13 cellular contexts compared by ENCODE assay signal in the genomic region with DNA sequence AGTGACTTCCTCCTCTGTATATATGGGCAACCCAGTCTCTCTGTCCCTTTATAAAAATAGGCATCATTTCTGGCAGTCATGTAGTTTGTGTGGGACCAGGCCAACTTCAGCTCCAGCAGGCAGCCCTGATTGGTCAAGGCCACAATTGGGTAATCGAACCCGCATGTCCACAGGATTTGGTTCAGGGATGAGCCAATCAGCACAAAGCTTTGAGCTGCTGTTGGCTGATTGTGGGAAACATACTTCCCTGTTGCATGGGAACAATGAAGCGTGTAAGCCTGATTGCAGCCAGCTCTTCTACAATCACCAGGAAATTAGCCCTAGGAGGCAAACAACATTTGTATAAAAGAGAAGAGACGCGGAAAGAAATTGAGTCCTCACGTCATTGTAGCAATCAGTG.
DNase-seq lines count a peak whose midpoint lies in the region; ATAC-seq and TF ChIP-seq lines count a peak whose summit lies in the region.
"Had no signal": no experiment of that assay in that cellular context is flagged by ENCODE, and none has a peak within 500 bp of the region (broad histone marks: within the 10 kb centered on the region; RNA-seq: fewer than 3 reads in every experiment).

No MANE protein-coding gene starts in this region.

- H3K27ac ChIP-seq in esophagus (ENCODE audit: low read depth in 2 of 2, low read length in 1 of 2) = peak overlapping the region; percentile 4 to 40

- H3K27ac Mint-ChIP-seq in T-cell = no peak overlapping the region
- H3K27ac Mint-ChIP-seq in activated T-helper 1 cell treated with anti-CD3 and anti-CD28 coated beads, Interleukin-12 subunit alpha, Interleukin-12 subunit beta, Interleukin-2, Interleukin-4 antibody, amounts not matched to agents 30 ng/mL and 10 ng/mL and 1 ng/mL, durations not matched to agents 14 hours and 24 hours and 36 hours = no peak overlapping the region
- H3K27ac Mint-ChIP-seq: T-helper 1 cell treated with Interleukin-12 subunit alpha and Interleukin-12 subunit beta and Interleukin-4 antibody, amounts not matched to agents 30 μg/mL and 1 μg/mL, for 36 hours had no signal

- H3K4me1 ChIP-seq in esophagus (ENCODE audit: control insufficient read depth in 2 of 2, insufficient read depth in 2 of 2, low read length in 1 of 2) = peaks cover 0 to 3% of the 10 kb centered on the region in 2 donors
- no peaks in the 10 kb centered on the region for H3K4me1 ChIP-seq in mucosa of descending colon (ENCODE audit: low read depth)

- no peaks in the 10 kb centered on the region for H3K27me3 ChIP-seq in esophagus (ENCODE audit: control insufficient read depth in 1 of 2, insufficient read depth in 2 of 2, low read length in 2 of 2)

- POLR2A ChIA-PET in T-cell (lab: Charles Lee) = no interaction called here

- intact Hi-C loops in mucosa of descending colon (cut with DNase I, micrococcal nuclease) = no loop called here
- intact Hi-C loops in activated T-helper 1 cell treated with anti-CD3 and anti-CD28 coated beads, Interleukin-12 subunit alpha, Interleukin-12 subunit beta, Interleukin-2, Interleukin-4 antibody, amounts not matched to agents 30 ng/mL and 10 ng/mL and 1 ng/mL, durations not matched to agents 14 hours and 24 hours and 36 hours (cut with micrococcal nuclease) = no loop called here

- peak; percentile 22 for ATAC-seq in mucosa of descending colon
- no peak for ATAC-seq in T-cell (replicated peaks in 1 of 4)

- TF ChIP-seq CTCF in AG10803 (conservative IDR thresholded peaks at IDR 0.05; ENCODE audit: low read length) = no peak
- TF ChIP-seq CTCF in mucosa of descending colon (IDR thresholded peaks at IDR 0.05) = no peak

- H3K9me3 ChIP-seq in esophagus (ENCODE audit: control insufficient read depth in 2 of 2, insufficient read depth in 1 of 2, low read depth in 1 of 2, low read length in 1 of 2) (no peaks in the 10 kb centered on the region), mucosa of descending colon (no peaks in the 10 kb centered on the region)
- H3K9me3 ChIP-seq: prostate gland had no signal

- H3K36me3 Mint-ChIP-seq in T-cell = no peaks in the 10 kb centered on the region
- H3K36me3 Mint-ChIP-seq in activated T-helper 1 cell treated with anti-CD3 and anti-CD28 coated beads, Interleukin-12 subunit alpha, Interleukin-12 subunit beta, Interleukin-2, Interleukin-4 antibody, amounts not matched to agents 30 ng/mL and 10 ng/mL and 1 ng/mL, durations not matched to agents 14 hours and 24 hours and 36 hours (ENCODE audit: low read depth) = no peaks in the 10 kb centered on the region

- CTCF ChIA-PET in T-cell (lab: Charles Lee) = no interaction called here

- no peaks in the 10 kb centered on the region for H3K9me3 Mint-ChIP-seq in T-cell
- no peaks in the 10 kb centered on the region for H3K9me3 Mint-ChIP-seq in activated T-helper 1 cell treated with anti-CD3 and anti-CD28 coated beads, Interleukin-12 subunit alpha, Interleukin-12 subunit beta, Interleukin-2, Interleukin-4 antibody, amounts not matched to agents 30 ng/mL and 10 ng/mL and 1 ng/mL, durations not matched to agents 14 hours and 24 hours and 36 hours
- H3K9me3 Mint-ChIP-seq: H9; T-helper 1 cell treated with Interleukin-12 subunit alpha and Interleukin-12 subunit beta and Interleukin-4 antibody, amounts not matched to agents 30 μg/mL and 1 μg/mL, for 36 hours had no signal

- WGBS in esophagus, 2 donors = 45% methylated on average over 6 of the region's 6 CpGs

- DNase-seq in AG10803 (ENCODE audit: low read depth) = peak; percentile 92
- DNase-seq in NCI-H1092 (lab: John Stamatoyannopoulos, UW) = peak; percentile 62
- DNase-seq in mucosa of descending colon = no peak
- no peak for DNase-seq in T-cell
- DNase-seq in activated naive CD4-positive, alpha-beta T cell treated with Interleukin-2 at 50 U/mL for 16 hours = no peak
- DNase-seq in activated T-helper 1 cell treated with anti-CD3 and anti-CD28 coated beads, Interleukin-12 subunit alpha, Interleukin-12 subunit beta, Interleukin-2, Interleukin-4 antibody, amounts not matched to agents 30 ng/mL and 10 ng/mL and 1 ng/mL, durations not matched to agents 14 hours and 24 hours and 36 hours (ENCODE audit: low spot score) = no peak
- no peak for DNase-seq in activated T-cell treated with anti-CD3 and anti-CD28 coated beads, Interleukin-2, amount 50 U/mL, for 1 hour
- DNase-seq: H9, islet precursor cell, NCI-H187 had no signal

- no peak overlapping the region for H3K4me3 Mint-ChIP-seq in T-cell
- no peak overlapping the region for H3K4me3 Mint-ChIP-seq in activated T-helper 1 cell treated with anti-CD3 and anti-CD28 coated beads, Interleukin-12 subunit alpha, Interleukin-12 subunit beta, Interleukin-2, Interleukin-4 antibody, amounts not matched to agents 30 ng/mL and 10 ng/mL and 1 ng/mL, durations not matched to agents 14 hours and 24 hours and 36 hours
- H3K4me3 Mint-ChIP-seq: H9; T-helper 1 cell treated with Interleukin-12 subunit alpha and Interleukin-12 subunit beta and Interleukin-4 antibody, amounts not matched to agents 30 μg/mL and 1 μg/mL, for 36 hours had no signal

- no peaks in the 10 kb centered on the region for H3K36me3 ChIP-seq in esophagus (ENCODE audit: control insufficient read depth in 2 of 2, insufficient read depth in 2 of 2, low read length in 1 of 2)
- H3K36me3 ChIP-seq in mucosa of descending colon (ENCODE audit: low read depth) = no peaks in the 10 kb centered on the region
- H3K36me3 ChIP-seq: prostate gland had no signal

- H3K27me3 Mint-ChIP-seq in T-cell = no peaks in the 10 kb centered on the region
- H3K27me3 Mint-ChIP-seq in activated T-helper 1 cell treated with anti-CD3 and anti-CD28 coated beads, Interleukin-12 subunit alpha, Interleukin-12 subunit beta, Interleukin-2, Interleukin-4 antibody, amounts not matched to agents 30 ng/mL and 10 ng/mL and 1 ng/mL, durations not matched to agents 14 hours and 24 hours and 36 hours (ENCODE audit: insufficient read depth) = peaks cover 15% of the 10 kb centered on the region

- no peak overlapping the region for H3K4me3 ChIP-seq in AG10803 (ENCODE audit: low read length)
- no peak overlapping the region for H3K4me3 ChIP-seq in esophagus (ENCODE audit: low read depth in 1 of 2, low read length in 2 of 2)
- no peak overlapping the region for H3K4me3 ChIP-seq in mucosa of descending colon
- H3K4me3 ChIP-seq: prostate gland had no signal

- peaks cover 0 to 10% (median 3%) of the 10 kb centered on the region in 3 donors for H3K4me1 Mint-ChIP-seq in T-cell
- H3K4me1 Mint-ChIP-seq in activated T-helper 1 cell treated with anti-CD3 and anti-CD28 coated beads, Interleukin-12 subunit alpha, Interleukin-12 subunit beta, Interleukin-2, Interleukin-4 antibody, amounts not matched to agents 30 ng/mL and 10 ng/mL and 1 ng/mL, durations not matched to agents 14 hours and 24 hours and 36 hours (ENCODE audit: low read depth) = no peaks in the 10 kb centered on the region

Comparison
In these comparisons a context has a peak if more than half of its experiments do, and no peak if none do; other contexts are left out.
1. DNase-seq: peak in AG10803 (single experiment) and NCI-H1092 (single experiment); none in mucosa of descending colon (0 of 3), T-cell (0 of 34), activated naive CD4-positive, alpha-beta T cell treated with Interleukin-2 at 50 U/mL for 16 hours (single experiment), activated T-helper 1 cell treated with anti-CD3 and anti-CD28 coated beads, Interleukin-12 subunit alpha, Interleukin-12 subunit beta, Interleukin-2, Interleukin-4 antibody, amounts not matched to agents 30 ng/mL and 10 ng/mL and 1 ng/mL, durations not matched to agents 14 hours and 24 hours and 36 hours (single experiment) and activated T-cell treated with anti-CD3 and anti-CD28 coated beads, Interleukin-2, amount 50 U/mL, for 1 hour (single experiment).